ENCODE assay signal across 8 cellular contexts in genomic region chr3:120095226-120096165, GRCh38. TPM values are rescaled to one million over a fixed set of nuclear protein-coding genes. Genes with fewer than 3 reads are reported as not detected.
DNase-seq lines count a peak whose midpoint lies in the region.

No MANE protein-coding gene starts in this region.

- H3K27ac ChIP-seq in SJSA1: peak overlapping the region; percentile 99
- H3K27ac ChIP-seq in temporal lobe (ENCODE audit: low read depth, low read length): peak overlapping the region; percentile 96

- H3K9me3 Mint-ChIP-seq in activated naive CD4-positive, alpha-beta T cell treated with anti-CD3 and anti-CD28 coated beads, Interleukin-2, amount 10 ng/mL, durations not matched to agents 7 days and 5 days: no peaks in the 10 kb centered on the region

- no peaks in the 10 kb centered on the region for H3K9me3 ChIP-seq in HAP-1
- no peaks in the 10 kb centered on the region for H3K9me3 ChIP-seq in MG63
- no peaks in the 10 kb centered on the region for H3K9me3 ChIP-seq in SJSA1 (replicated peaks)

- no peaks in the 10 kb centered on the region for H3K27me3 ChIP-seq in HAP-1 (ENCODE audit: low read depth)
- no peaks in the 10 kb centered on the region for H3K27me3 ChIP-seq in MG63
- no peaks in the 10 kb centered on the region for H3K27me3 ChIP-seq in SJSA1 (replicated peaks)

- H3K27ac Mint-ChIP-seq in activated naive CD4-positive, alpha-beta T cell treated with anti-CD3 and anti-CD28 coated beads, Interleukin-2, amount 10 ng/mL, durations not matched to agents 7 days and 5 days: no peak overlapping the region

- peaks cover 17% of the 10 kb centered on the region for H3K36me3 Mint-ChIP-seq in activated naive CD4-positive, alpha-beta T cell treated with anti-CD3 and anti-CD28 coated beads, Interleukin-2, amount 10 ng/mL, durations not matched to agents 7 days and 5 days

- H3K4me3 Mint-ChIP-seq in activated naive CD4-positive, alpha-beta T cell treated with anti-CD3 and anti-CD28 coated beads, Interleukin-2, amount 10 ng/mL, durations not matched to agents 7 days and 5 days: no peak overlapping the region

- in situ Hi-C loops in HAP-1 (cut with MboI; ENCODE audit: low sequenced_read_pairs): no loop called here

- CTCF ChIA-PET in activated naive CD4-positive, alpha-beta T cell treated with anti-CD3 and anti-CD28 coated beads, Interleukin-2, amount 10 ng/mL, durations not matched to agents 7 days and 5 days (lab: Charles Lee): interaction anchor here (1.5 kb wide), 1 partner anchor 322 kb away, joined by 5 read pairs; no protein-coding TSS in a partner anchor

- H3K27me3 Mint-ChIP-seq in activated naive CD4-positive, alpha-beta T cell treated with anti-CD3 and anti-CD28 coated beads, Interleukin-2, amount 10 ng/mL, durations not matched to agents 7 days and 5 days: peaks cover 11% of the 10 kb centered on the region

- H3K36me3 ChIP-seq in HAP-1 (replicated peaks) (peaks cover 5% of the 10 kb centered on the region; the same call in 1 of the 2 replicates), MG63 (peaks cover 1% of the 10 kb centered on the region), SJSA1 (peaks cover 21% of the 10 kb centered on the region)

- H3K4me3 ChIP-seq in HAP-1: peak overlapping the region; percentile 79
- H3K4me3 ChIP-seq in MG63: peak overlapping the region; percentile 89
- peak overlapping the region; percentile 78 for H3K4me3 ChIP-seq in SJSA1

- peaks cover 7% of the 10 kb centered on the region for H3K4me1 ChIP-seq in HAP-1
- peaks cover 18% of the 10 kb centered on the region for H3K4me1 ChIP-seq in SJSA1 (replicated peaks)

- DNase-seq in GM03348 (ENCODE audit: low spot score): peak; percentile 87
- DNase-seq in HAP-1 (ENCODE audit: low spot score in 2 of 2): peak; percentile 81 to 90
- DNase-seq in MG63: peak; percentile 95
- DNase-seq in SJSA1 (ENCODE audit: low read depth in 1 of 2, low spot score in 2 of 2): peak; percentile 90 to 91
- DNase-seq in activated naive CD4-positive, alpha-beta T cell treated with anti-CD3 and anti-CD28 coated beads, Interleukin-2, amount 10 ng/mL, durations not matched to agents 7 days and 5 days: peak; percentile 94
- DNase-seq in glomerular endothelial cell (ENCODE audit: extremely low read depth, low read depth, low spot score): peak; percentile 60
- peak; percentile 77 for DNase-seq in occipital lobe (lab: John Stamatoyannopoulos, UW)

- peaks cover 25% of the 10 kb centered on the region for H3K4me1 Mint-ChIP-seq in activated naive CD4-positive, alpha-beta T cell treated with anti-CD3 and anti-CD28 coated beads, Interleukin-2, amount 10 ng/mL, durations not matched to agents 7 days and 5 days

RNA-seq across cellular contexts. Expression of gene GSK3B, which starts 1.2 kb away (rescaled TPM):
- 22.2 and 35.2 TPM in 2 replicates for total RNA-seq in MG63 (2014; rRNA removed; shearing (Covaris generic); ENCODE audit: low replicate concordance)
- total RNA-seq in SJSA1 (2014; rRNA removed; shearing (Covaris generic)): 34.0 and 45.5 TPM in 2 replicates
- total RNA-seq in glomerular endothelial cell (50.9 and 66.8 TPM in 2 replicates), occipital lobe (117 TPM), temporal lobe (137 TPM)

Comparison
In these comparisons a context has a peak if more than half of its experiments do, and no peak if none do; other contexts are left out.
1. Peak in every context shown above with its lines: DNase-seq, H3K4me3 ChIP-seq and H3K27ac ChIP-seq.